Comparison of ENCODE assay signal across 1 cellular context in the genomic region with DNA sequence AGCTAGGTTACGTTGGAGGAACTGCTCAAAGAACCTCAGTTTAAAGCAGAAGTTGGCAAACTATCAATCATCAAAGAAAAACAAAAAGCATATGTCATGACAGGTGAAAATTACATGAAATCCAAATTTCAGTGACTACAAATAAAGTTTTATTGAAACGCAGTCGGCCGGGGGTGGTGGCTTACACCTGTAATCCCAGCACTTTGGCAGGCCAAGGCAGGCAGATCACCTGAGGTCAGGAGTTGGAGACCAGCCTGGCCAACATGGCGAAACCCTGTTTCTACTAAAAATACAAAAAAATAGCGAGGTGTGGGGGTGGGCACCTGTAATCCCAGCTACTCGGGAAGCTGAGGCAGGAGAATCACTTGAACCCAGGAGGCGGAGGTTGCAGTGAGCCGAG. TPM values are rescaled to one million over a fixed set of nuclear protein-coding genes. Genes with fewer than 3 reads are reported as not detected.
"Had no signal": no experiment of that assay in that cellular context is flagged by ENCODE, and none has a peak within 500 bp of the region (broad histone marks: within the 10 kb centered on the region; RNA-seq: fewer than 3 reads in every experiment).

No MANE protein-coding gene starts in this region.

RNA-seq across cellular contexts. Expression of gene ABCC6, which starts 2.8 kb away (rescaled TPM):
- total RNA-seq: GM12878 had no signal
